In the genomic region with DNA sequence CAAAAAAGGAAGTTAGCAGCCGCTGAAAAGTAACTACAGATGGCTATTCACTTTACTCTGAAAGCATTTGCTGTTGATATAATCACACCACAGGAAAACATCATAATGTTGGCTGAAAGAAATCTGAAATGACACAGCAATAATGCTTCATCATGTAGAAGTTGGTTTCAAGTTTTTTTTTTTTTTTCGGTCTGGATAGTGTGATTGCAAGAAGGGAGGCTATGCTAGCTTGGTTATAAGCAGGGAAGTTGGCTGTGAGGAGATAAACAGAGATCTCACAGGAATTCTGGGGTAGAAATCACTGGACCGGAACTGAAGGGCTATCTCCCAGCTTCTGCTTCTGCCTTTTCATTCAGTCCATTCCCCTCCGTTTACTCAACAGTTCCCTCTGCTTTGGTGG, we compare ENCODE assay signal across 1 cellular context.
A peak's percentile ranks its signal among the peaks of the same experiment; 100 is the strongest.
TF ChIP-seq lines count a peak whose summit lies in the region.

No MANE protein-coding gene starts in this region.

TF ChIP-seq in K562, 482 proteins besides CTCF, POLR2A, EP300 and RAD21 (continued from another document and continues in another):
- TF ChIP-seq, protein P1, sequence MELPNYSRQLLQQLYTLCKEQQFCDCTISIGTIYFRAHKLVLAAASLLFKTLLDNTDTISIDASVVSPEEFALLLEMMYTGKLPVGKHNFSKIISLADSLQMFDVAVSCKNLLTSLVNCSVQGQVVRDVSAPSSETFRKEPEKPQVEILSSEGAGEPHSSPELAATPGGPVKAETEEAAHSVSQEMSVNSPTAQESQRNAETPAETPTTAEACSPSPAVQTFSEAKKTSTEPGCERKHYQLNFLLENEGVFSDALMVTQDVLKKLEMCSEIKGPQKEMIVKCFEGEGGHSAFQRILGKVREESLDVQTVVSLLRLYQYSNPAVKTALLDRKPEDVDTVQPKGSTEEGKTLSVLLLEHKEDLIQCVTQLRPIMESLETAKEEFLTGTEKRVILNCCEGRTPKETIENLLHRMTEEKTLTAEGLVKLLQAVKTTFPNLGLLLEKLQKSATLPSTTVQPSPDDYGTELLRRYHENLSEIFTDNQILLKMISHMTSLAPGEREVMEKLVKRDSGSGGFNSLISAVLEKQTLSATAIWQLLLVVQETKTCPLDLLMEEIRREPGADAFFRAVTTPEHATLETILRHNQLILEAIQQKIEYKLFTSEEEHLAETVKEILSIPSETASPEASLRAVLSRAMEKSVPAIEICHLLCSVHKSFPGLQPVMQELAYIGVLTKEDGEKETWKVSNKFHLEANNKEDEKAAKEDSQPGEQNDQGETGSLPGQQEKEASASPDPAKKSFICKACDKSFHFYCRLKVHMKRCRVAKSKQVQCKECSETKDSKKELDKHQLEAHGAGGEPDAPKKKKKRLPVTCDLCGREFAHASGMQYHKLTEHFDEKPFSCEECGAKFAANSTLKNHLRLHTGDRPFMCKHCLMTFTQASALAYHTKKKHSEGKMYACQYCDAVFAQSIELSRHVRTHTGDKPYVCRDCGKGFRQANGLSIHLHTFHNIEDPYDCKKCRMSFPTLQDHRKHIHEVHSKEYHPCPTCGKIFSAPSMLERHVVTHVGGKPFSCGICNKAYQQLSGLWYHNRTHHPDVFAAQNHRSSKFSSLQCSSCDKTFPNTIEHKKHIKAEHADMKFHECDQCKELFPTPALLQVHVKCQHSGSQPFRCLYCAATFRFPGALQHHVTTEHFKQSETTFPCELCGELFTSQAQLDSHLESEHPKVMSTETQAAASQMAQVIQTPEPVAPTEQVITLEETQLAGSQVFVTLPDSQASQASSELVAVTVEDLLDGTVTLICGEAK (IDR thresholded peaks at IDR 0.05) = peak; percentile 50
- TF ChIP-seq, protein P1 (CRISPR knock-in tag; IDR thresholded peaks at IDR 0.05) = no peak
- TF ChIP-seq ZFP30 (CRISPR knock-in tag; IDR thresholded peaks at IDR 0.05; ENCODE audit: borderline replicate concordance) = no peak
- TF ChIP-seq, protein P2, sequence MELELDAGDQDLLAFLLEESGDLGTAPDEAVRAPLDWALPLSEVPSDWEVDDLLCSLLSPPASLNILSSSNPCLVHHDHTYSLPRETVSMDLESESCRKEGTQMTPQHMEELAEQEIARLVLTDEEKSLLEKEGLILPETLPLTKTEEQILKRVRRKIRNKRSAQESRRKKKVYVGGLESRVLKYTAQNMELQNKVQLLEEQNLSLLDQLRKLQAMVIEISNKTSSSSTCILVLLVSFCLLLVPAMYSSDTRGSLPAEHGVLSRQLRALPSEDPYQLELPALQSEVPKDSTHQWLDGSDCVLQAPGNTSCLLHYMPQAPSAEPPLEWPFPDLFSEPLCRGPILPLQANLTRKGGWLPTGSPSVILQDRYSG (tag; conservative IDR thresholded peaks at IDR 0.05; ENCODE audit: low read depth) = no peak
- no peak for TF ChIP-seq ZNF77 (CRISPR knock-in tag; IDR thresholded peaks at IDR 0.05)
- peak; percentile 84 for TF ChIP-seq FOXM1 (IDR thresholded peaks at IDR 0.05; ENCODE audit: low read depth)
- TF ChIP-seq FOXM1 (CRISPR knock-in tag; IDR thresholded peaks at IDR 0.05; ENCODE audit: low read depth) = no peak
- TF ChIP-seq, protein P3, sequence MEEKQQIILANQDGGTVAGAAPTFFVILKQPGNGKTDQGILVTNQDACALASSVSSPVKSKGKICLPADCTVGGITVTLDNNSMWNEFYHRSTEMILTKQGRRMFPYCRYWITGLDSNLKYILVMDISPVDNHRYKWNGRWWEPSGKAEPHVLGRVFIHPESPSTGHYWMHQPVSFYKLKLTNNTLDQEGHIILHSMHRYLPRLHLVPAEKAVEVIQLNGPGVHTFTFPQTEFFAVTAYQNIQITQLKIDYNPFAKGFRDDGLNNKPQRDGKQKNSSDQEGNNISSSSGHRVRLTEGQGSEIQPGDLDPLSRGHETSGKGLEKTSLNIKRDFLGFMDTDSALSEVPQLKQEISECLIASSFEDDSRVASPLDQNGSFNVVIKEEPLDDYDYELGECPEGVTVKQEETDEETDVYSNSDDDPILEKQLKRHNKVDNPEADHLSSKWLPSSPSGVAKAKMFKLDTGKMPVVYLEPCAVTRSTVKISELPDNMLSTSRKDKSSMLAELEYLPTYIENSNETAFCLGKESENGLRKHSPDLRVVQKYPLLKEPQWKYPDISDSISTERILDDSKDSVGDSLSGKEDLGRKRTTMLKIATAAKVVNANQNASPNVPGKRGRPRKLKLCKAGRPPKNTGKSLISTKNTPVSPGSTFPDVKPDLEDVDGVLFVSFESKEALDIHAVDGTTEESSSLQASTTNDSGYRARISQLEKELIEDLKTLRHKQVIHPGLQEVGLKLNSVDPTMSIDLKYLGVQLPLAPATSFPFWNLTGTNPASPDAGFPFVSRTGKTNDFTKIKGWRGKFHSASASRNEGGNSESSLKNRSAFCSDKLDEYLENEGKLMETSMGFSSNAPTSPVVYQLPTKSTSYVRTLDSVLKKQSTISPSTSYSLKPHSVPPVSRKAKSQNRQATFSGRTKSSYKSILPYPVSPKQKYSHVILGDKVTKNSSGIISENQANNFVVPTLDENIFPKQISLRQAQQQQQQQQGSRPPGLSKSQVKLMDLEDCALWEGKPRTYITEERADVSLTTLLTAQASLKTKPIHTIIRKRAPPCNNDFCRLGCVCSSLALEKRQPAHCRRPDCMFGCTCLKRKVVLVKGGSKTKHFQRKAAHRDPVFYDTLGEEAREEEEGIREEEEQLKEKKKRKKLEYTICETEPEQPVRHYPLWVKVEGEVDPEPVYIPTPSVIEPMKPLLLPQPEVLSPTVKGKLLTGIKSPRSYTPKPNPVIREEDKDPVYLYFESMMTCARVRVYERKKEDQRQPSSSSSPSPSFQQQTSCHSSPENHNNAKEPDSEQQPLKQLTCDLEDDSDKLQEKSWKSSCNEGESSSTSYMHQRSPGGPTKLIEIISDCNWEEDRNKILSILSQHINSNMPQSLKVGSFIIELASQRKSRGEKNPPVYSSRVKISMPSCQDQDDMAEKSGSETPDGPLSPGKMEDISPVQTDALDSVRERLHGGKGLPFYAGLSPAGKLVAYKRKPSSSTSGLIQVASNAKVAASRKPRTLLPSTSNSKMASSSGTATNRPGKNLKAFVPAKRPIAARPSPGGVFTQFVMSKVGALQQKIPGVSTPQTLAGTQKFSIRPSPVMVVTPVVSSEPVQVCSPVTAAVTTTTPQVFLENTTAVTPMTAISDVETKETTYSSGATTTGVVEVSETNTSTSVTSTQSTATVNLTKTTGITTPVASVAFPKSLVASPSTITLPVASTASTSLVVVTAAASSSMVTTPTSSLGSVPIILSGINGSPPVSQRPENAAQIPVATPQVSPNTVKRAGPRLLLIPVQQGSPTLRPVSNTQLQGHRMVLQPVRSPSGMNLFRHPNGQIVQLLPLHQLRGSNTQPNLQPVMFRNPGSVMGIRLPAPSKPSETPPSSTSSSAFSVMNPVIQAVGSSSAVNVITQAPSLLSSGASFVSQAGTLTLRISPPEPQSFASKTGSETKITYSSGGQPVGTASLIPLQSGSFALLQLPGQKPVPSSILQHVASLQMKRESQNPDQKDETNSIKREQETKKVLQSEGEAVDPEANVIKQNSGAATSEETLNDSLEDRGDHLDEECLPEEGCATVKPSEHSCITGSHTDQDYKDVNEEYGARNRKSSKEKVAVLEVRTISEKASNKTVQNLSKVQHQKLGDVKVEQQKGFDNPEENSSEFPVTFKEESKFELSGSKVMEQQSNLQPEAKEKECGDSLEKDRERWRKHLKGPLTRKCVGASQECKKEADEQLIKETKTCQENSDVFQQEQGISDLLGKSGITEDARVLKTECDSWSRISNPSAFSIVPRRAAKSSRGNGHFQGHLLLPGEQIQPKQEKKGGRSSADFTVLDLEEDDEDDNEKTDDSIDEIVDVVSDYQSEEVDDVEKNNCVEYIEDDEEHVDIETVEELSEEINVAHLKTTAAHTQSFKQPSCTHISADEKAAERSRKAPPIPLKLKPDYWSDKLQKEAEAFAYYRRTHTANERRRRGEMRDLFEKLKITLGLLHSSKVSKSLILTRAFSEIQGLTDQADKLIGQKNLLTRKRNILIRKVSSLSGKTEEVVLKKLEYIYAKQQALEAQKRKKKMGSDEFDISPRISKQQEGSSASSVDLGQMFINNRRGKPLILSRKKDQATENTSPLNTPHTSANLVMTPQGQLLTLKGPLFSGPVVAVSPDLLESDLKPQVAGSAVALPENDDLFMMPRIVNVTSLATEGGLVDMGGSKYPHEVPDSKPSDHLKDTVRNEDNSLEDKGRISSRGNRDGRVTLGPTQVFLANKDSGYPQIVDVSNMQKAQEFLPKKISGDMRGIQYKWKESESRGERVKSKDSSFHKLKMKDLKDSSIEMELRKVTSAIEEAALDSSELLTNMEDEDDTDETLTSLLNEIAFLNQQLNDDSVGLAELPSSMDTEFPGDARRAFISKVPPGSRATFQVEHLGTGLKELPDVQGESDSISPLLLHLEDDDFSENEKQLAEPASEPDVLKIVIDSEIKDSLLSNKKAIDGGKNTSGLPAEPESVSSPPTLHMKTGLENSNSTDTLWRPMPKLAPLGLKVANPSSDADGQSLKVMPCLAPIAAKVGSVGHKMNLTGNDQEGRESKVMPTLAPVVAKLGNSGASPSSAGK (IDR thresholded peaks at IDR 0.05) = no peak
- TF ChIP-seq SMAD3 (CRISPR knock-in tag; conservative IDR thresholded peaks at IDR 0.05) = no peak
- peak; percentile 98 for TF ChIP-seq KDM1A (IDR thresholded peaks at IDR 0.05)
- TF ChIP-seq POLR2G (IDR thresholded peaks at IDR 0.05; ENCODE audit: low read depth, low read length) = no peak
- TF ChIP-seq, protein P4, sequence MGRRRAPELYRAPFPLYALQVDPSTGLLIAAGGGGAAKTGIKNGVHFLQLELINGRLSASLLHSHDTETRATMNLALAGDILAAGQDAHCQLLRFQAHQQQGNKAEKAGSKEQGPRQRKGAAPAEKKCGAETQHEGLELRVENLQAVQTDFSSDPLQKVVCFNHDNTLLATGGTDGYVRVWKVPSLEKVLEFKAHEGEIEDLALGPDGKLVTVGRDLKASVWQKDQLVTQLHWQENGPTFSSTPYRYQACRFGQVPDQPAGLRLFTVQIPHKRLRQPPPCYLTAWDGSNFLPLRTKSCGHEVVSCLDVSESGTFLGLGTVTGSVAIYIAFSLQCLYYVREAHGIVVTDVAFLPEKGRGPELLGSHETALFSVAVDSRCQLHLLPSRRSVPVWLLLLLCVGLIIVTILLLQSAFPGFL (CRISPR knock-in tag; IDR thresholded peaks at IDR 0.05) = no peak
- no peak for TF ChIP-seq YBX1 (IDR thresholded peaks at IDR 0.05)
- TF ChIP-seq, protein P5, sequence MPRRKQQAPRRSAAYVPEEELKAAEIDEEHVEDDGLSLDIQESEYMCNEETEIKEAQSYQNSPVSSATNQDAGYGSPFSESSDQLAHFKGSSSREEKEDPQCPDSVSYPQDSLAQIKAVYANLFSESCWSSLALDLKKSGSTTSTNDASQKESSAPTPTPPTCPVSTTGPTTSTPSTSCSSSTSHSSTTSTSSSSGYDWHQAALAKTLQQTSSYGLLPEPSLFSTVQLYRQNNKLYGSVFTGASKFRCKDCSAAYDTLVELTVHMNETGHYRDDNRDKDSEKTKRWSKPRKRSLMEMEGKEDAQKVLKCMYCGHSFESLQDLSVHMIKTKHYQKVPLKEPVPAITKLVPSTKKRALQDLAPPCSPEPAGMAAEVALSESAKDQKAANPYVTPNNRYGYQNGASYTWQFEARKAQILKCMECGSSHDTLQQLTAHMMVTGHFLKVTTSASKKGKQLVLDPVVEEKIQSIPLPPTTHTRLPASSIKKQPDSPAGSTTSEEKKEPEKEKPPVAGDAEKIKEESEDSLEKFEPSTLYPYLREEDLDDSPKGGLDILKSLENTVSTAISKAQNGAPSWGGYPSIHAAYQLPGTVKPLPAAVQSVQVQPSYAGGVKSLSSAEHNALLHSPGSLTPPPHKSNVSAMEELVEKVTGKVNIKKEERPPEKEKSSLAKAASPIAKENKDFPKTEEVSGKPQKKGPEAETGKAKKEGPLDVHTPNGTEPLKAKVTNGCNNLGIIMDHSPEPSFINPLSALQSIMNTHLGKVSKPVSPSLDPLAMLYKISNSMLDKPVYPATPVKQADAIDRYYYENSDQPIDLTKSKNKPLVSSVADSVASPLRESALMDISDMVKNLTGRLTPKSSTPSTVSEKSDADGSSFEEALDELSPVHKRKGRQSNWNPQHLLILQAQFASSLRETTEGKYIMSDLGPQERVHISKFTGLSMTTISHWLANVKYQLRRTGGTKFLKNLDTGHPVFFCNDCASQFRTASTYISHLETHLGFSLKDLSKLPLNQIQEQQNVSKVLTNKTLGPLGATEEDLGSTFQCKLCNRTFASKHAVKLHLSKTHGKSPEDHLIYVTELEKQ (CRISPR knock-in tag; IDR thresholded peaks at IDR 0.05) = no peak
- TF ChIP-seq RCOR1 (IDR thresholded peaks at IDR 0.05; ENCODE audit: borderline replicate concordance in 1 of 2, low read depth in 2 of 2, low read length in 2 of 2) = peak; percentile 74 to 98
- TF ChIP-seq, protein P6, sequence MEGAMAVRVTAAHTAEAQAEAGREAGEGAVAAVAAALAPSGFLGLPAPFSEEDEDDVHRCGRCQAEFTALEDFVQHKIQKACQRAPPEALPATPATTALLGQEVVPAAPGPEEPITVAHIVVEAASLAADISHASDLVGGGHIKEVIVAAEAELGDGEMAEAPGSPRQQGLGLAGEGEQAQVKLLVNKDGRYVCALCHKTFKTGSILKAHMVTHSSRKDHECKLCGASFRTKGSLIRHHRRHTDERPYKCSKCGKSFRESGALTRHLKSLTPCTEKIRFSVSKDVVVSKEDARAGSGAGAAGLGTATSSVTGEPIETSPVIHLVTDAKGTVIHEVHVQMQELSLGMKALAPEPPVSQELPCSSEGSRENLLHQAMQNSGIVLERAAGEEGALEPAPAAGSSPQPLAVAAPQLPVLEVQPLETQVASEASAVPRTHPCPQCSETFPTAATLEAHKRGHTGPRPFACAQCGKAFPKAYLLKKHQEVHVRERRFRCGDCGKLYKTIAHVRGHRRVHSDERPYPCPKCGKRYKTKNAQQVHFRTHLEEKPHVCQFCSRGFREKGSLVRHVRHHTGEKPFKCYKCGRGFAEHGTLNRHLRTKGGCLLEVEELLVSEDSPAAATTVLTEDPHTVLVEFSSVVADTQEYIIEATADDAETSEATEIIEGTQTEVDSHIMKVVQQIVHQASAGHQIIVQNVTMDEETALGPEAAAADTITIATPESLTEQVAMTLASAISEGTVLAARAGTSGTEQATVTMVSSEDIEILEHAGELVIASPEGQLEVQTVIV (CRISPR knock-in tag; IDR thresholded peaks at IDR 0.05; ENCODE audit: borderline replicate concordance) = no peak
- no peak for TF ChIP-seq ZNF134 (CRISPR knock-in tag; conservative IDR thresholded peaks at IDR 0.05)
- peak; percentile 83 for TF ChIP-seq NCOR1 (IDR thresholded peaks at IDR 0.05)
- TF ChIP-seq THRAP3 (IDR thresholded peaks at IDR 0.05; ENCODE audit: borderline replicate concordance) = no peak
